8 cellular contexts compared by ENCODE assay signal in the genomic region with DNA sequence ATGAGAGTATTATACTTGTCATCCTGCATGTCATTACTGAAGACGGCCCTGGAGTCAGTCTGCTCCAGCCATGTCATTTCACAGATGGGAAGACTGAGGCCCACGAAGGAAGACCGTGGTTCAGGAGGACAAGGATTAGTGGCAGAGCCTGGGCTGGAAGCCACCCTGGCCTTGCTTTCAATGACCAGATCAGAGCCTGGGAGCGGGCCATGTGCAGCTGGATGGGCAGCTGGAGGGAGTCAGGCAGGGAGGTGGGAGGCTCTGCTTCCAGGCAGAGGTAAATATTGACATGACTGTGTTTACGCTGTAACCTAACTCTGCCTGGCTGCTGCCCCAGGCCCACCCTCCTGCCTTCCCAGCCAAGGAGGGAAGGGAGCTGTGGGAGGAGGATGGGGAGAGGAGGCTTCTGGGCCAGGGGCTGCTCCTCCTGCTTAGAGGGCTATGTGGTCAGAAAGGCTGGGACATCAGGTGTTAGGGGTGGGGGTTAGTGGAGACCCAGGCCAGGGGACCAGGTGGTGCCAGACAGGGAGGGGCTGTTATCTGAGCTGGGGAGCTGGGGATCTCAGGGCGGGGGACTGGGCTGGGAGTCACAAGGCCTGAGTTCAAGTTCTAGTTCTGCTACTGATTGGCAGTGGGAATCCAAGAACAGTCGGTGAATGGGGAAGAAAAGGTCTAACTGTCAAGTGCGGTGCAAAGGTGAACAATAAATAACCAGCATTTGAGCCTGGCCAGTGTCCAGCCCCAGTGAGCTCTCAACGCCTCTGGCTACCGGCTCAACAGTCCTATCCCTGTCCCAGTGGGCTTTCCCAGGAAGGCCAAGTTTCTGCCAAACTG.
DNase-seq lines count a peak whose midpoint lies in the region; ATAC-seq and TF ChIP-seq lines count a peak whose summit lies in the region.

No MANE protein-coding gene starts in this region.

- H3K36me3 Mint-ChIP-seq in effector memory CD8-positive, alpha-beta T cell (ENCODE audit: insufficient read depth) = peaks cover 18% of the 10 kb centered on the region

- DNase-seq in DMS53 treated with DMSO at 0.1 percent for 48 hours (lab: John Stamatoyannopoulos, UW; ENCODE audit: unreplicated experiment) = peak; percentile 96
- peak; percentile 28 to 63 for DNase-seq in NCI-H446 (lab: John Stamatoyannopoulos, UW)
- DNase-seq in effector memory CD8-positive, alpha-beta T cell = no peak
- no peak for DNase-seq in pons (ENCODE audit: low spot score)
- DNase-seq in Ammon's horn (ENCODE audit: low spot score) = no peak
- DNase-seq in activated CD4-positive, CD25-positive, alpha-beta regulatory T cell treated with anti-CD3 and anti-CD28 coated beads, Interleukin-2, amount 50 U/mL, for 72 hours = no peak

- H3K4me2 ChIP-seq in parathyroid adenoma (ENCODE audit: low read length) = peak overlapping the region; percentile 9

- no peak for TF ChIP-seq CTCF in parathyroid adenoma (IDR thresholded peaks at IDR 0.05)

- H3K4me1 Mint-ChIP-seq in effector memory CD8-positive, alpha-beta T cell (ENCODE audit: low read depth in 2 of 2) = peaks cover 59 to 60% of the 10 kb centered on the region in 2 donors

- peaks cover 67% of the 10 kb centered on the region for H3K4me1 ChIP-seq in parathyroid adenoma

- H3K9ac ChIP-seq in parathyroid adenoma = no peak overlapping the region

- H3K4me3 ChIP-seq in parathyroid adenoma (ENCODE audit: low read depth, low read length) = no peak overlapping the region

- H3K27me3 Mint-ChIP-seq in effector memory CD8-positive, alpha-beta T cell = no peaks in the 10 kb centered on the region

- no peak for ATAC-seq in effector memory CD8-positive, alpha-beta T cell (replicated peaks)
- ATAC-seq in HG02840 (IDR thresholded peaks at IDR 0.05; ENCODE audit: low FRiP score, unreplicated experiment) = no peak

- H3K27me3 ChIP-seq in parathyroid adenoma (ENCODE audit: control insufficient read depth, insufficient read depth, low read length) = no peaks in the 10 kb centered on the region

- no peaks in the 10 kb centered on the region for H3K9me3 Mint-ChIP-seq in effector memory CD8-positive, alpha-beta T cell

- H3K9me3 ChIP-seq in parathyroid adenoma (ENCODE audit: control insufficient read depth, low read length) = no peaks in the 10 kb centered on the region

- H3K27ac Mint-ChIP-seq in effector memory CD8-positive, alpha-beta T cell = peak overlapping the region; percentile 33 to 46

- H3K79me2 ChIP-seq in parathyroid adenoma = peaks cover 34% of the 10 kb centered on the region

- H2AFZ ChIP-seq in parathyroid adenoma = no peak overlapping the region

- H3K4me3 Mint-ChIP-seq in effector memory CD8-positive, alpha-beta T cell = no peak overlapping the region

- H3K27ac ChIP-seq in parathyroid adenoma = peak overlapping the region; percentile 85

- no peaks in the 10 kb centered on the region for H3K36me3 ChIP-seq in parathyroid adenoma (ENCODE audit: control insufficient read depth, insufficient read depth, low read length)

Comparison
In these comparisons a context has a peak if more than half of its experiments do, and no peak if none do; other contexts are left out.
1. DNase-seq: peak in DMS53 treated with DMSO at 0.1 percent for 48 hours (single experiment) and NCI-H446 (2 of 2); none in effector memory CD8-positive, alpha-beta T cell (0 of 3), pons (single experiment), Ammon's horn (single experiment) and activated CD4-positive, CD25-positive, alpha-beta regulatory T cell treated with anti-CD3 and anti-CD28 coated beads, Interleukin-2, amount 50 U/mL, for 72 hours (single experiment).